Comparison of ENCODE assay signal across 8 cellular contexts in genomic region chr5:7878381-7878873, GRCh38. TPM values are rescaled to one million over a fixed set of nuclear protein-coding genes. Genes with fewer than 3 reads are reported as not detected.
A peak's percentile ranks its signal among the peaks of the same experiment; 100 is the strongest.
DNase-seq lines count a peak whose midpoint lies in the region; ATAC-seq, FAIRE-seq and TF ChIP-seq lines count a peak whose summit lies in the region.

No MANE protein-coding gene starts in this region.

- peak; percentile 24 for DNase-seq in activated CD4-positive, alpha-beta T cell treated with anti-CD3 and anti-CD28 coated beads for 48 hours
- DNase-seq in activated CD4-positive, alpha-beta T cell treated with anti-CD3 and anti-CD28 coated beads for 4 hours = no peak
- DNase-seq in SIG-M5 (lab: John Stamatoyannopoulos, UW) (peak; percentile 99), mesenchymal stem cell (no peak), trophoblast cell (no peak), H54 (ENCODE audit: insufficient read length, low spot score) (no peak), NCI-H1105 treated with DMSO at 0.1 percent for 48 hours (lab: John Stamatoyannopoulos, UW) (no peak)

- H2BK15ac ChIP-seq in mesenchymal stem cell (ENCODE audit: low read depth, poor library complexity, severe bottlenecking) = no peak overlapping the region

- H3K4ac ChIP-seq in mesenchymal stem cell (ENCODE audit: low read depth in 1 of 2, low read length in 2 of 2) (no peak overlapping the region), trophoblast cell (ENCODE audit: low read depth, low read length) (no peak overlapping the region)

- H3K18ac ChIP-seq in mesenchymal stem cell (ENCODE audit: low read depth in 1 of 2, low read length in 2 of 2) (no peak overlapping the region), trophoblast cell (ENCODE audit: low read length) (no peak overlapping the region)

- no peak overlapping the region for H2BK120ac ChIP-seq in mesenchymal stem cell (ENCODE audit: low read depth, low read length)
- H2BK120ac ChIP-seq in trophoblast cell (ENCODE audit: insufficient read depth, low read length, poor library complexity) = no peak overlapping the region

- H4K91ac ChIP-seq in mesenchymal stem cell (ENCODE audit: low read length) (no peak overlapping the region), trophoblast cell (ENCODE audit: low read depth, low read length) (no peak overlapping the region)

- H3K4me3 ChIP-seq in mesenchymal stem cell (ENCODE audit: insufficient read depth in 1 of 2, low read depth in 1 of 2, low read length in 2 of 2) (no peak overlapping the region), trophoblast cell (ENCODE audit: low read depth, low read length) (no peak overlapping the region)

- H3K23ac ChIP-seq in mesenchymal stem cell (ENCODE audit: low read length in 2 of 2) (no peak overlapping the region), trophoblast cell (ENCODE audit: low read length) (no peak overlapping the region)

- H3K14ac ChIP-seq in mesenchymal stem cell (ENCODE audit: low read length in 2 of 2) = no peak overlapping the region
- no peak overlapping the region for H3K14ac ChIP-seq in trophoblast cell (ENCODE audit: low read length)

- H3K79me1 ChIP-seq in mesenchymal stem cell (replicated peaks; ENCODE audit: low read length, poor library complexity, severe bottlenecking) (peaks cover 25% of the 10 kb centered on the region), trophoblast cell (ENCODE audit: low read length) (no peaks in the 10 kb centered on the region)

- H3K4me2 ChIP-seq in mesenchymal stem cell (ENCODE audit: low read length, poor library complexity, severe bottlenecking) (no peak overlapping the region), trophoblast cell (ENCODE audit: low read length) (no peak overlapping the region)

- H2BK12ac ChIP-seq in mesenchymal stem cell (ENCODE audit: low read length in 2 of 2) (no peak overlapping the region), trophoblast cell (ENCODE audit: low read length) (no peak overlapping the region)

- no peak overlapping the region for H2AFZ ChIP-seq in mesenchymal stem cell (ENCODE audit: low read depth, low read length)
- H2AFZ ChIP-seq in trophoblast cell (ENCODE audit: insufficient read depth, low read length, poor library complexity) = no peak overlapping the region

- no peak for TF ChIP-seq POLR2A in H54 (IDR thresholded peaks at IDR 0.05; ENCODE audit: low read depth, low read length)

- H3K4me1 ChIP-seq in mesenchymal stem cell (ENCODE audit: control insufficient read depth, insufficient read depth, low read depth, low read length) (peaks cover 11% of the 10 kb centered on the region), trophoblast cell (ENCODE audit: control insufficient read depth in 1 of 2, insufficient read depth in 2 of 2, low read length in 2 of 2) (no peaks in the 10 kb centered on the region)

- H2BK5ac ChIP-seq in mesenchymal stem cell (ENCODE audit: low read depth, low read length, poor library complexity, severe bottlenecking) (no peak overlapping the region), trophoblast cell (ENCODE audit: low read depth, low read length, poor library complexity) (no peak overlapping the region)

- H3K27me3 ChIP-seq in mesenchymal stem cell (ENCODE audit: control insufficient read depth in 1 of 2, insufficient read depth in 1 of 2, low read length in 2 of 2) = no peaks in the 10 kb centered on the region
- H3K27me3 ChIP-seq in trophoblast cell (ENCODE audit: insufficient read depth, low read length) = no peaks in the 10 kb centered on the region

- H2AK5ac ChIP-seq in mesenchymal stem cell (ENCODE audit: low read length, severe bottlenecking) (no peak overlapping the region), trophoblast cell (ENCODE audit: low read length) (no peak overlapping the region)

- FAIRE-seq in H54 (lab: Jason Lieb, UNC) = no peak

- peaks cover 23 to 70% of the 10 kb centered on the region in 2 experiments for H3K36me3 ChIP-seq in mesenchymal stem cell (ENCODE audit: control insufficient read depth in 1 of 2, insufficient read depth in 2 of 2, low read depth in 1 of 2, low read length in 2 of 2)
- H3K36me3 ChIP-seq in trophoblast cell (ENCODE audit: control insufficient read depth in 1 of 2, insufficient read depth in 2 of 2, low read length in 2 of 2) = peaks cover 16 to 41% of the 10 kb centered on the region in 2 experiments

- H3K79me2 ChIP-seq in trophoblast cell (ENCODE audit: control insufficient read depth, insufficient read depth, low read length, poor library complexity) = no peaks in the 10 kb centered on the region

- no peak overlapping the region for H4K12ac ChIP-seq in trophoblast cell (ENCODE audit: low read depth, low read length)

- H3K9me3 ChIP-seq in mesenchymal stem cell (ENCODE audit: control insufficient read depth, low read length) (no peaks in the 10 kb centered on the region), trophoblast cell (ENCODE audit: insufficient read depth, low read depth, low read length) (no peaks in the 10 kb centered on the region)

- H3K9ac ChIP-seq in mesenchymal stem cell (ENCODE audit: low read length) (no peak overlapping the region), trophoblast cell (ENCODE audit: low read length) (no peak overlapping the region)

- no peak overlapping the region for H4K8ac ChIP-seq in mesenchymal stem cell (ENCODE audit: low read length)
- H4K8ac ChIP-seq in trophoblast cell (ENCODE audit: low read depth, low read length) = no peak overlapping the region

- peak; percentile 99 for ATAC-seq in HG02938 (IDR thresholded peaks at IDR 0.05; ENCODE audit: unreplicated experiment)

- H3K27ac ChIP-seq in mesenchymal stem cell (ENCODE audit: low read length, poor library complexity, severe bottlenecking) = peak overlapping the region; percentile 67
- H3K27ac ChIP-seq in trophoblast cell (ENCODE audit: low read depth, low read length) = no peak overlapping the region

RNA-seq across cellular contexts. Expression of gene MTRR, which starts 9.5 kb away (rescaled TPM):
- 21.6 TPM for polyA plus RNA-seq in mesenchymal stem cell (2013, experiment 1 of 2)
- 23.1 TPM for polyA plus RNA-seq in mesenchymal stem cell (2013, experiment 2 of 2)
- 26.2 and 27.7 TPM in 2 replicates for polyA plus RNA-seq in trophoblast cell (2013)

RNA-seq across cellular contexts. Expression of gene FASTKD3, which starts 9.6 kb away (rescaled TPM):
- 3.3 TPM for polyA plus RNA-seq in mesenchymal stem cell (2013, experiment 1 of 2)
- 3.7 TPM for polyA plus RNA-seq in mesenchymal stem cell (2013, experiment 2 of 2)
- polyA plus RNA-seq in trophoblast cell (2013) = 4.1 and 4.2 TPM in 2 replicates

RNA-seq across cellular contexts. Expression of gene CFAP90, which starts 27.5 kb away (rescaled TPM):
- polyA plus RNA-seq in mesenchymal stem cell (2013, experiment 1 of 2) = 0.35 TPM
- polyA plus RNA-seq in mesenchymal stem cell (2013, experiment 2 of 2) = 0.18 TPM
- 0.52 and 0.56 TPM in 2 replicates for polyA plus RNA-seq in trophoblast cell (2013)

Comparison
In these comparisons a context has a peak if more than half of its experiments do, and no peak if none do; other contexts are left out.
1. DNase-seq: peak in activated CD4-positive, alpha-beta T cell treated with anti-CD3 and anti-CD28 coated beads for 48 hours (single experiment) and SIG-M5 (single experiment); none in activated CD4-positive, alpha-beta T cell treated with anti-CD3 and anti-CD28 coated beads for 4 hours (0 of 2), mesenchymal stem cell (single experiment), trophoblast cell (0 of 2), H54 (single experiment) and NCI-H1105 treated with DMSO at 0.1 percent for 48 hours (single experiment).